11 cellular contexts compared by ENCODE assay signal in genomic region chr10:102122450-102122849, GRCh38. TPM values are rescaled to one million over a fixed set of nuclear protein-coding genes. Genes with fewer than 3 reads are reported as not detected.
A peak's percentile ranks its signal among the peaks of the same experiment; 100 is the strongest.
DNase-seq lines count a peak whose midpoint lies in the region; ATAC-seq and TF ChIP-seq lines count a peak whose summit lies in the region.
"Had no signal": no experiment of that assay in that cellular context is flagged by ENCODE, and none has a peak within 500 bp of the region (broad histone marks: within the 10 kb centered on the region; RNA-seq: fewer than 3 reads in every experiment).

No MANE protein-coding gene starts in this region.

- TF ChIP-seq POLR2A in stomach (IDR thresholded peaks at IDR 0.05) = no peak

- DNase-seq in CD8-positive, alpha-beta T cell = no peak
- no peak for DNase-seq in T-helper 17 cell
- no peak for DNase-seq in lung (ENCODE audit: low spot score)
- no peak for DNase-seq in stomach
- no peak for DNase-seq in GM10248 (ENCODE audit: extremely low spot score)
- no peak for DNase-seq in nucleus accumbens (lab: John Stamatoyannopoulos, UW)
- DNase-seq in activated T-helper 2 cell treated with anti-CD3 and anti-CD28 coated beads, Interferon-gamma antibody, Interleukin-2, Interleukin-4, amounts not matched to agents 10 μg/mL and 5 μg/mL and 100 μg/mL, durations not matched to agents 14 hours and 24 hours and 36 hours (ENCODE audit: low spot score) = no peak
- DNase-seq: activated CD8-positive, alpha-beta memory T cell treated with anti-CD3 and anti-CD28 coated beads, Interleukin-2, amount 50 U/mL, for 48 hours; cortex of kidney had no signal

- peaks cover 37% of the 10 kb centered on the region for H3K4me1 Mint-ChIP-seq in CD8-positive, alpha-beta T cell (ENCODE audit: low read depth)
- peaks cover 34% of the 10 kb centered on the region for H3K4me1 Mint-ChIP-seq in T-helper 17 cell
- H3K4me1 Mint-ChIP-seq in activated T-helper 2 cell treated with anti-CD3 and anti-CD28 coated beads, Interferon-gamma antibody, Interleukin-2, Interleukin-4, amounts not matched to agents 10 μg/mL and 5 μg/mL and 100 μg/mL, durations not matched to agents 14 hours and 24 hours and 36 hours (ENCODE audit: low read depth) = peaks cover 28% of the 10 kb centered on the region

- POLR2A ChIA-PET in CD8-positive, alpha-beta T cell (lab: Charles Lee) = interaction anchor here (0.7 to 1.5 kb wide), 2 partner anchors 10 to 301 kb away, joined by 5 to 6 read pairs; partner anchors contain the start of gene PPRC1
- POLR2A ChIA-PET in GM10248 (lab: Yijun Ruan, JAX) = no interaction called here

- WGBS in lung, 2 donors = 100% methylated on average over 1 of the region's 1 CpG
- whole genome bisulfite sequencing in stomach, 5 donors = 89 to 98% (median 95%) methylated on average over 1 of the region's 1 CpG

- H3K9me3 ChIP-seq in CD8-positive, alpha-beta T cell (ENCODE audit: low read length) = no peaks in the 10 kb centered on the region
- H3K9me3 ChIP-seq in T-helper 17 cell (ENCODE audit: control insufficient read depth, low read length, poor library complexity, severe bottlenecking) (no peaks in the 10 kb centered on the region), lung (ENCODE audit: control insufficient read depth in 2 of 2, insufficient read depth in 1 of 2, low read length in 1 of 2) (no peaks in the 10 kb centered on the region), stomach (no peaks in the 10 kb centered on the region)

- no peaks in the 10 kb centered on the region for H3K27me3 ChIP-seq in CD8-positive, alpha-beta T cell (ENCODE audit: insufficient read depth, low read length)
- H3K27me3 ChIP-seq in lung (ENCODE audit: control insufficient read depth, insufficient read depth) = no peaks in the 10 kb centered on the region
- no peaks in the 10 kb centered on the region for H3K27me3 ChIP-seq in stomach

- no peak overlapping the region for H3K4me3 Mint-ChIP-seq in CD8-positive, alpha-beta T cell
- no peak overlapping the region for H3K4me3 Mint-ChIP-seq in T-helper 17 cell
- H3K4me3 Mint-ChIP-seq in activated T-helper 2 cell treated with anti-CD3 and anti-CD28 coated beads, Interferon-gamma antibody, Interleukin-2, Interleukin-4, amounts not matched to agents 10 μg/mL and 5 μg/mL and 100 μg/mL, durations not matched to agents 14 hours and 24 hours and 36 hours (ENCODE audit: low read depth) = no peak overlapping the region

- CTCF ChIA-PET in CD8-positive, alpha-beta T cell (lab: Charles Lee) = interaction anchor here (3.5 kb wide), 1 partner anchor 9 kb away, joined by 22 read pairs; the partner anchor contains the start of gene PPRC1
- CTCF ChIA-PET in GM10248 (lab: Yijun Ruan, JAX) = interaction anchor here (1.9 to 3.9 kb wide), 3 partner anchors 8 to 50 kb away, joined by 6 to 33 read pairs (median 9); partner anchors contain the start of gene PPRC1

- peak overlapping the region; percentile 98 for H3K27ac Mint-ChIP-seq in CD8-positive, alpha-beta T cell
- H3K27ac Mint-ChIP-seq in T-helper 17 cell = peak overlapping the region; percentile 95
- H3K27ac Mint-ChIP-seq in activated T-helper 2 cell treated with anti-CD3 and anti-CD28 coated beads, Interferon-gamma antibody, Interleukin-2, Interleukin-4, amounts not matched to agents 10 μg/mL and 5 μg/mL and 100 μg/mL, durations not matched to agents 14 hours and 24 hours and 36 hours = no peak overlapping the region

- TF ChIP-seq EP300 in stomach (IDR thresholded peaks at IDR 0.05) = no peak

- no peak for ATAC-seq in CD8-positive, alpha-beta T cell
- no peak for ATAC-seq in T-helper 17 cell
- ATAC-seq in lung (ENCODE audit: insufficient read depth, low FRiP score) = no peak

- peaks cover 30% of the 10 kb centered on the region for H3K4me1 ChIP-seq in CD8-positive, alpha-beta T cell (ENCODE audit: insufficient read depth, low read length)
- H3K4me1 ChIP-seq in lung (ENCODE audit: control insufficient read depth in 2 of 2, insufficient read depth in 2 of 2, low read length in 2 of 2) = peaks cover 0 to 25% of the 10 kb centered on the region in 2 donors
- H3K4me1 ChIP-seq in stomach = peaks cover 31 to 44% (median 36%) of the 10 kb centered on the region in 4 donors

- no peaks in the 10 kb centered on the region for H3K9me3 Mint-ChIP-seq in CD8-positive, alpha-beta T cell
- H3K9me3 Mint-ChIP-seq in activated T-helper 2 cell treated with anti-CD3 and anti-CD28 coated beads, Interferon-gamma antibody, Interleukin-2, Interleukin-4, amounts not matched to agents 10 μg/mL and 5 μg/mL and 100 μg/mL, durations not matched to agents 14 hours and 24 hours and 36 hours = no peaks in the 10 kb centered on the region

- peaks cover 5% of the 10 kb centered on the region for H3K36me3 Mint-ChIP-seq in CD8-positive, alpha-beta T cell
- H3K36me3 Mint-ChIP-seq in T-helper 17 cell (ENCODE audit: low read depth) = no peaks in the 10 kb centered on the region
- no peaks in the 10 kb centered on the region for H3K36me3 Mint-ChIP-seq in activated T-helper 2 cell treated with anti-CD3 and anti-CD28 coated beads, Interferon-gamma antibody, Interleukin-2, Interleukin-4, amounts not matched to agents 10 μg/mL and 5 μg/mL and 100 μg/mL, durations not matched to agents 14 hours and 24 hours and 36 hours (ENCODE audit: low read depth)

- no peaks in the 10 kb centered on the region for H3K27me3 Mint-ChIP-seq in CD8-positive, alpha-beta T cell (ENCODE audit: low read depth)
- H3K27me3 Mint-ChIP-seq in T-helper 17 cell = no peaks in the 10 kb centered on the region
- no peaks in the 10 kb centered on the region for H3K27me3 Mint-ChIP-seq in activated T-helper 2 cell treated with anti-CD3 and anti-CD28 coated beads, Interferon-gamma antibody, Interleukin-2, Interleukin-4, amounts not matched to agents 10 μg/mL and 5 μg/mL and 100 μg/mL, durations not matched to agents 14 hours and 24 hours and 36 hours (ENCODE audit: low read depth)

- H3K27ac ChIP-seq in CD8-positive, alpha-beta T cell (ENCODE audit: low read depth, low read length) = no peak overlapping the region
- H3K27ac ChIP-seq in lung (ENCODE audit: low read depth in 1 of 2, low read length in 1 of 2) = peak overlapping the region; percentile 37 to 52
- peak overlapping the region in 4 of 5 donors; percentile 93 to 99 (median 97) for H3K27ac ChIP-seq in stomach
- H3K27ac ChIP-seq: SK-N-MC, VCaP had no signal

- H3K4me3 ChIP-seq in CD8-positive, alpha-beta T cell (ENCODE audit: low read depth, low read length) = no peak overlapping the region
- no peak overlapping the region for H3K4me3 ChIP-seq in lung
- H3K4me3 ChIP-seq in stomach = no peak overlapping the region
- H3K4me3 ChIP-seq: SK-N-MC had no signal

- no peaks in the 10 kb centered on the region for H3K36me3 ChIP-seq in CD8-positive, alpha-beta T cell (ENCODE audit: insufficient read depth, low read length)
- H3K36me3 ChIP-seq in lung (ENCODE audit: control insufficient read depth in 2 of 2, insufficient read depth in 2 of 2, low read length in 2 of 2) (no peaks in the 10 kb centered on the region), stomach (no peaks in the 10 kb centered on the region)

- intact Hi-C loops in CD8-positive, alpha-beta T cell (cut with DNase I, micrococcal nuclease) = no loop called here
- intact Hi-C loops in stomach (cut with DNase I; ENCODE audit: low total_unique reads) = no loop called here
- intact Hi-C loops in activated T-helper 2 cell treated with anti-CD3 and anti-CD28 coated beads, Interferon-gamma antibody, Interleukin-2, Interleukin-4, amounts not matched to agents 10 μg/mL and 5 μg/mL and 100 μg/mL, durations not matched to agents 14 hours and 24 hours and 36 hours (cut with micrococcal nuclease) = no loop called here

- TF ChIP-seq CTCF in CD8-positive, alpha-beta T cell (IDR thresholded peaks at IDR 0.05) = no peak
- TF ChIP-seq CTCF in lung (IDR thresholded peaks at IDR 0.05; ENCODE audit: control extremely low read depth, extremely low read depth) (no peak), stomach (IDR thresholded peaks at IDR 0.05) (no peak), GM10248 (IDR thresholded peaks at IDR 0.05; ENCODE audit: control extremely low read depth, extremely low read depth, low read depth, missing control alignments) (no peak)

RNA-seq across cellular contexts. Expression of gene LDB1, which starts 2.3 kb away (rescaled TPM):
- total RNA-seq in CD8-positive, alpha-beta T cell = 100 to 1,000 TPM; 113 to 124 TPM
- total RNA-seq in T-helper 17 cell = 100 to 1,000 TPM; 104 to 112 TPM
- total RNA-seq in lung = 10 to 100 TPM; 44.9 to 81.6 TPM
- 10 to 100 TPM; 28.6 to 33.8 TPM for polyA plus RNA-seq in lung
- 10 to 100 TPM; 24.2 to 43.7 (median 34.4) TPM for total RNA-seq in stomach
- polyA plus RNA-seq in stomach = 10 to 100 TPM; 20.4 to 28.3 (median 22.3) TPM
- total RNA-seq in activated T-helper 2 cell treated with anti-CD3 and anti-CD28 coated beads, Interferon-gamma antibody, Interleukin-2, Interleukin-4, amounts not matched to agents 10 μg/mL and 5 μg/mL and 100 μg/mL, durations not matched to agents 14 hours and 24 hours and 36 hours = 71.8 and 74.8 TPM in 2 replicates

RNA-seq across cellular contexts. Expression of gene PPRC1, which starts 10.4 kb away (rescaled TPM):
- 10 to 100 TPM; 35.2 to 38.5 TPM for total RNA-seq in CD8-positive, alpha-beta T cell
- 10 to 100 TPM; 38.3 to 41.0 TPM for total RNA-seq in T-helper 17 cell
- 10 to 100 TPM; 19.3 to 42.1 TPM for total RNA-seq in lung
- 10 to 100 TPM; 25.0 to 28.0 TPM for polyA plus RNA-seq in lung
- total RNA-seq in stomach = 10 to 100 TPM; 11.7 to 37.3 (median 17.9) TPM
- polyA plus RNA-seq in stomach = 10 to 100 TPM; 10.4 to 15.8 (median 13.0) TPM
- 91.3 and 94.1 TPM in 2 replicates for total RNA-seq in activated T-helper 2 cell treated with anti-CD3 and anti-CD28 coated beads, Interferon-gamma antibody, Interleukin-2, Interleukin-4, amounts not matched to agents 10 μg/mL and 5 μg/mL and 100 μg/mL, durations not matched to agents 14 hours and 24 hours and 36 hours

RNA-seq across cellular contexts. Expression of gene NOLC1, which starts 29.7 kb away (rescaled TPM):
- 10 to 100 TPM; 39.5 to 42.0 TPM for total RNA-seq in CD8-positive, alpha-beta T cell
- 10 to 100 TPM; 46.1 to 48.0 TPM for total RNA-seq in T-helper 17 cell
- 10 to 100 TPM; 30.9 to 42.4 TPM for total RNA-seq in lung
- 10 to 100 TPM; 21.8 to 60.9 TPM for polyA plus RNA-seq in lung
- total RNA-seq in stomach = 10 to 100 TPM in 4 of 5 donors, 1 to 10 TPM in 1; 9.8 to 73.7 (median 55.6) TPM
- 10 to 100 TPM; 21.2 to 35.1 (median 27.5) TPM for polyA plus RNA-seq in stomach
- 195 and 196 TPM in 2 replicates for total RNA-seq in activated T-helper 2 cell treated with anti-CD3 and anti-CD28 coated beads, Interferon-gamma antibody, Interleukin-2, Interleukin-4, amounts not matched to agents 10 μg/mL and 5 μg/mL and 100 μg/mL, durations not matched to agents 14 hours and 24 hours and 36 hours

RNA-seq across cellular contexts. Expression of gene HPS6, which starts 57.3 kb away (rescaled TPM):
- total RNA-seq in CD8-positive, alpha-beta T cell = 10 to 100 TPM; 17.5 to 18.1 TPM
- total RNA-seq in T-helper 17 cell = 10 to 100 TPM; 12.4 to 15.8 TPM
- total RNA-seq in lung = 10 to 100 TPM; 11.7 to 28.2 TPM
- polyA plus RNA-seq in lung = 10 to 100 TPM; 10.8 to 20.9 TPM
- 10 to 100 TPM in 3 of 5 donors, 1 to 10 TPM in 2; 7.0 to 42.4 (median 14.0) TPM for total RNA-seq in stomach
- 10 to 100 TPM; 10.3 to 10.7 (median 10.6) TPM for polyA plus RNA-seq in stomach
- total RNA-seq in activated T-helper 2 cell treated with anti-CD3 and anti-CD28 coated beads, Interferon-gamma antibody, Interleukin-2, Interleukin-4, amounts not matched to agents 10 μg/mL and 5 μg/mL and 100 μg/mL, durations not matched to agents 14 hours and 24 hours and 36 hours = 25.4 and 25.5 TPM in 2 replicates
